ENCODE assay signal across 16 cellular contexts in genomic region chr2:113734187-113734586, GRCh38. TPM values are rescaled to one million over a fixed set of nuclear protein-coding genes. Genes with fewer than 3 reads are reported as not detected.
DNase-seq lines count a peak whose midpoint lies in the region; ATAC-seq and TF ChIP-seq lines count a peak whose summit lies in the region.
"Had no signal": no experiment of that assay in that cellular context is flagged by ENCODE, and none has a peak within 500 bp of the region (broad histone marks: within the 10 kb centered on the region; RNA-seq: fewer than 3 reads in every experiment).

No MANE protein-coding gene starts in this region.

- POLR2A ChIA-PET in MCF 10A (lab: Yijun Ruan, JAX): interaction anchor here (0.9 to 1.4 kb wide), 2 partner anchors 9 to 22 kb away, joined by 4 to 9 read pairs; partner anchors contain the start of gene SLC35F5

- ATAC-seq in GM18520 (IDR thresholded peaks at IDR 0.05; ENCODE audit: unreplicated experiment) (peak; percentile 76), GM21360 (IDR thresholded peaks at IDR 0.05; ENCODE audit: unreplicated experiment) (peak; percentile 90), HG02885 (IDR thresholded peaks at IDR 0.05; ENCODE audit: poor library complexity, unreplicated experiment) (peak; percentile 90), Right ventricle myocardium inferior (no peak)
- ATAC-seq: heart right ventricle, left lung had no signal

- BruUV-seq in MCF 10A (replicated peaks; lab: Mats Ljungman, UMichigan): no TSS peak

- intact Hi-C loops in MCF 10A (cut with micrococcal nuclease) (no loop called here), Right ventricle myocardium inferior (cut with DNase I) (no loop called here)

- H3K27ac Mint-ChIP-seq in T-helper 2 cell treated with Interferon-gamma antibody and Interleukin-4, amounts not matched to agents 5 μg/mL and 100 μg/mL, for 36 hours: peak overlapping the region; percentile 12
- H3K27ac Mint-ChIP-seq in MCF 10A (ENCODE audit: low read depth, unreplicated experiment): no peak overlapping the region
- H3K27ac Mint-ChIP-seq: activated naive CD4-positive, alpha-beta T cell treated with anti-CD3 and anti-CD28 coated beads, Interleukin-2, amount 50 U/mL, for 24 hours; CD8-positive, alpha-beta memory T cell; nephron had no signal

- CTCF ChIA-PET in MCF 10A (lab: Yijun Ruan, JAX): interaction anchor here (0.6 to 1.2 kb wide), 2 partner anchors 15 to 173 kb away, joined by 3 read pairs; no protein-coding TSS in a partner anchor

- no peaks in the 10 kb centered on the region for H3K27me3 Mint-ChIP-seq in T-helper 2 cell treated with Interferon-gamma antibody and Interleukin-4, amounts not matched to agents 5 μg/mL and 100 μg/mL, for 36 hours (ENCODE audit: low read depth)
- no peaks in the 10 kb centered on the region for H3K27me3 Mint-ChIP-seq in MCF 10A (ENCODE audit: insufficient read depth, unreplicated experiment)
- H3K27me3 Mint-ChIP-seq: activated naive CD4-positive, alpha-beta T cell treated with anti-CD3 and anti-CD28 coated beads, Interleukin-2, amount 50 U/mL, for 24 hours; CD8-positive, alpha-beta memory T cell; central memory CD8-positive, alpha-beta T cell had no signal

- H3K4me1 Mint-ChIP-seq in T-helper 2 cell treated with Interferon-gamma antibody and Interleukin-4, amounts not matched to agents 5 μg/mL and 100 μg/mL, for 36 hours (ENCODE audit: low read depth): peaks cover 5% of the 10 kb centered on the region
- no peaks in the 10 kb centered on the region for H3K4me1 Mint-ChIP-seq in MCF 10A (ENCODE audit: insufficient read depth, unreplicated experiment)
- H3K4me1 Mint-ChIP-seq: activated naive CD4-positive, alpha-beta T cell treated with anti-CD3 and anti-CD28 coated beads, Interleukin-2, amount 50 U/mL, for 24 hours; CD8-positive, alpha-beta memory T cell; central memory CD8-positive, alpha-beta T cell; nephron had no signal

- H3K9me3 Mint-ChIP-seq in T-helper 2 cell treated with Interferon-gamma antibody and Interleukin-4, amounts not matched to agents 5 μg/mL and 100 μg/mL, for 36 hours: no peaks in the 10 kb centered on the region
- H3K9me3 Mint-ChIP-seq in MCF 10A (ENCODE audit: unreplicated experiment): no peaks in the 10 kb centered on the region
- H3K9me3 Mint-ChIP-seq: activated naive CD4-positive, alpha-beta T cell treated with anti-CD3 and anti-CD28 coated beads, Interleukin-2, amount 50 U/mL, for 24 hours; CD8-positive, alpha-beta memory T cell; central memory CD8-positive, alpha-beta T cell; nephron had no signal

- H3K36me3 Mint-ChIP-seq in T-helper 2 cell treated with Interferon-gamma antibody and Interleukin-4, amounts not matched to agents 5 μg/mL and 100 μg/mL, for 36 hours (ENCODE audit: low read depth): peaks cover 7% of the 10 kb centered on the region
- peaks cover 56% of the 10 kb centered on the region for H3K36me3 Mint-ChIP-seq in MCF 10A (ENCODE audit: insufficient read depth, unreplicated experiment)

- H3K4me3 Mint-ChIP-seq in T-helper 2 cell treated with Interferon-gamma antibody and Interleukin-4, amounts not matched to agents 5 μg/mL and 100 μg/mL, for 36 hours: no peak overlapping the region
- no peak overlapping the region for H3K4me3 Mint-ChIP-seq in MCF 10A (ENCODE audit: unreplicated experiment)
- H3K4me3 Mint-ChIP-seq: activated naive CD4-positive, alpha-beta T cell treated with anti-CD3 and anti-CD28 coated beads, Interleukin-2, amount 50 U/mL, for 24 hours; CD8-positive, alpha-beta memory T cell; central memory CD8-positive, alpha-beta T cell; nephron had no signal

- TF ChIP-seq CTCF in MCF 10A (IDR thresholded peaks at IDR 0.05; ENCODE audit: unreplicated experiment): no peak

- no peak for DNase-seq in T-helper 2 cell treated with Interferon-gamma antibody and Interleukin-4, amounts not matched to agents 5 μg/mL and 100 μg/mL, for 36 hours (ENCODE audit: low spot score)
- DNase-seq in NCI-H128 (lab: John Stamatoyannopoulos, UW; ENCODE audit: unreplicated experiment) (no peak), MCF 10A (ENCODE audit: unreplicated experiment) (no peak), Right ventricle myocardium inferior (ENCODE audit: missing footprints) (no peak)
- DNase-seq: activated CD4-positive, alpha-beta T cell treated with anti-CD3 and anti-CD28 coated beads, Interleukin-2, amount 50 U/mL, for 48 hours; CD8-positive, alpha-beta memory T cell; heart right ventricle; left lung; sigmoid colon; testis had no signal

RNA-seq across cellular contexts. Expression of gene SLC35F5, which starts 22.3 kb away (rescaled TPM):
- total RNA-seq in MCF 10A (2022) (52.7 and 64.9 TPM in 2 replicates), Right ventricle myocardium inferior (54.0 TPM)
